Comparison of ENCODE assay signal across 17 cellular contexts in the genomic region with DNA sequence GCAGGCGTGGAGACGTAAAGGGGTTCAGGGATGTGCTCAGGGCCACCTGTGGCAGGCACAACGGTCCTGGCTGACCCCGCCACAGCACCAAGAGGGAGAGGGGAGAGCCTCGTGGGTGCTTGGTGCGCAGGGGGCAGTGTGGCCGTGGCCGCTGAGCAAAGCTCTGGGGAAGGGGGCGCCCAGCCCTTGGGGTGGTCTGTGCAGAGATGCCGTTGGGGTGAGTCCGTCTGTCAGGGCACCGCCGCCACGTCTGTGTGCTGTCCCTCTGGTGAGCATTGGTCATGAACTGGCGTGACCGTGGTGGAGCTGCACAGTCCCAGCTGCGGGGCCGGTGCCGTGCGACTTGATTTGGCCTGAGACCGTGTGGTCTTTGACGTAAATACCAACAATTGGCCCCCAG. TPM values are rescaled to one million over a fixed set of nuclear protein-coding genes. Genes with fewer than 3 reads are reported as not detected.
DNase-seq lines count a peak whose midpoint lies in the region; ATAC-seq and TF ChIP-seq lines count a peak whose summit lies in the region.
"Had no signal": no experiment of that assay in that cellular context is flagged by ENCODE, and none has a peak within 500 bp of the region (broad histone marks: within the 10 kb centered on the region; RNA-seq: fewer than 3 reads in every experiment).

No MANE protein-coding gene starts in this region.

- no peaks in the 10 kb centered on the region for H3K9me3 Mint-ChIP-seq in WTC11
- H3K9me3 Mint-ChIP-seq: CD8-positive, alpha-beta T cell; GM23338; H9 had no signal

- peaks cover 0 to 19% (median 0%) of the 10 kb centered on the region in 11 experiments; a peak in 3 of 22 replicates for H3K27me3 ChIP-seq in BLaER1 treated with 17β-estradiol and CSF1 and Interleukin-3, amounts not matched to agents 10 nM and 100 nM
- no peaks in the 10 kb centered on the region for H3K27me3 ChIP-seq in neuronal stem cell (ENCODE audit: control insufficient read depth in 3 of 3, insufficient read depth in 3 of 3, low read depth in 1 of 3, low read length in 3 of 3)

- H3K4ac ChIP-seq in neuronal stem cell (ENCODE audit: low read length): no peak overlapping the region

- H3K18ac ChIP-seq in neuronal stem cell (ENCODE audit: low read length): no peak overlapping the region

- CTCF ChIA-PET in WTC11 (lab: Charles Lee): interaction anchor here (0.8 to 2.3 kb wide), 6 partner anchors 20 to 148 kb away, joined by 3 to 16 read pairs (median 5); no protein-coding TSS in a partner anchor

- 0 out of 2 replicates have a peak, but pooled peaks cover 2% of the 10 kb centered on the region for H3K36me3 Mint-ChIP-seq in WTC11
- H3K36me3 Mint-ChIP-seq: CD14-positive monocyte; CD8-positive, alpha-beta T cell had no signal

- peak overlapping the region; percentile 20 for H3K23ac ChIP-seq in neuronal stem cell (ENCODE audit: low read depth, low read length, poor library complexity)

- H2AK5ac ChIP-seq in neuronal stem cell (ENCODE audit: low read depth, low read length): no peak overlapping the region

- DNase-seq in Right ventricle myocardium superior: peak; percentile 38
- DNase-seq in left cardiac atrium: no peak
- DNase-seq in WTC11 (ENCODE audit: low spot score): no peak
- no peak for DNase-seq in neuronal stem cell (ENCODE audit: low spot score)
- no peak for DNase-seq in GM19238 (ENCODE audit: insufficient read length, low spot score)
- DNase-seq in kidney glomerular epithelial cell (lab: John Stamatoyannopoulos, UW): no peak
- DNase-seq: ACHN; CD8-positive, alpha-beta T cell; COR-L47; DMS153; DMS79 treated with DMSO at 0.1 percent for 48 hours; EL; H9; IMR-90 had no signal

- H4K20me1 ChIP-seq in BLaER1 treated with 17β-estradiol and CSF1 and Interleukin-3, amounts not matched to agents 10 nM and 100 nM: peaks cover 28 to 100% (median 67%) of the 10 kb centered on the region in 11 experiments; a peak in 19 of 22 replicates

- no peak overlapping the region for H3K4me3 Mint-ChIP-seq in WTC11
- H3K4me3 Mint-ChIP-seq: CD14-positive monocyte; CD8-positive, alpha-beta T cell; GM23338 had no signal

- no peak overlapping the region for H2BK120ac ChIP-seq in neuronal stem cell (ENCODE audit: low read depth, low read length)

- peak overlapping the region in 5 of 11 experiments; percentile 47 to 57 (median 50); a peak in 5 of 22 replicates for H3K9ac ChIP-seq in BLaER1 treated with 17β-estradiol and CSF1 and Interleukin-3, amounts not matched to agents 10 nM and 100 nM
- H3K9ac ChIP-seq in neuronal stem cell (ENCODE audit: low read depth, low read length, poor library complexity): peak overlapping the region; percentile 37

- H3K79me1 ChIP-seq in neuronal stem cell (ENCODE audit: low read depth, low read length): peaks cover 40% of the 10 kb centered on the region

- no peak for TF ChIP-seq CTCF in WTC11 (IDR thresholded peaks at IDR 0.05)

- no peak overlapping the region for H3K14ac ChIP-seq in neuronal stem cell (ENCODE audit: low read length)

- H2BK15ac ChIP-seq in neuronal stem cell (ENCODE audit: low read length): no peak overlapping the region

- no peak overlapping the region for H4K8ac ChIP-seq in neuronal stem cell (ENCODE audit: low read depth, low read length)

- H3K27ac ChIP-seq in BLaER1 treated with 17β-estradiol and CSF1 and Interleukin-3, amounts not matched to agents 10 nM and 100 nM: peak overlapping the region in 4 of 11 experiments; percentile 45 to 65 (median 58); a peak in 8 of 22 replicates
- H3K27ac ChIP-seq in neuronal stem cell (replicated peaks; ENCODE audit: low read length): no peak overlapping the region

- H4K91ac ChIP-seq in neuronal stem cell (ENCODE audit: low read depth, low read length, poor library complexity): no peak overlapping the region

- no peaks in the 10 kb centered on the region for H3K27me3 Mint-ChIP-seq in WTC11 (ENCODE audit: low read depth)

- peak overlapping the region; percentile 67; the same call in 1 of the 2 replicates for H3K27ac Mint-ChIP-seq in WTC11
- H3K27ac Mint-ChIP-seq: CD8-positive, alpha-beta T cell; GM23338 had no signal

- no peaks in the 10 kb centered on the region for H3K9me3 ChIP-seq in BLaER1 treated with 17β-estradiol and CSF1 and Interleukin-3, amounts not matched to agents 10 nM and 100 nM (replicated peaks in 1 of 11)
- H3K9me3 ChIP-seq in neuronal stem cell (replicated peaks in 1 of 2; ENCODE audit: control insufficient read depth in 2 of 2, insufficient read depth in 1 of 2, low read depth in 1 of 2, low read length in 2 of 2): no peaks in the 10 kb centered on the region

- no peak for ATAC-seq in Right ventricle myocardium superior (ENCODE audit: poor library complexity)
- no peak for ATAC-seq in left cardiac atrium
- no peak for ATAC-seq in WTC11
- ATAC-seq: CD8-positive, alpha-beta T cell had no signal

- no peak overlapping the region for H3K4me3 ChIP-seq in BLaER1 treated with 17β-estradiol and CSF1 and Interleukin-3, amounts not matched to agents 10 nM and 100 nM
- no peak overlapping the region for H3K4me3 ChIP-seq in neuronal stem cell (ENCODE audit: low read length in 2 of 2)
- H3K4me3 ChIP-seq: GM23338 had no signal

- POLR2A ChIA-PET in WTC11 (lab: Charles Lee): no interaction called here

- no peak overlapping the region for H2AFZ ChIP-seq in neuronal stem cell (ENCODE audit: low read length)
- H2AFZ ChIP-seq: GM23338 had no signal

- peaks cover 40 to 100% (median 99%) of the 10 kb centered on the region in 10 experiments for H3K4me1 ChIP-seq in BLaER1 treated with 17β-estradiol and CSF1 and Interleukin-3, amounts not matched to agents 10 nM and 100 nM
- H3K4me1 ChIP-seq in neuronal stem cell (ENCODE audit: control insufficient read depth in 2 of 2, insufficient read depth in 1 of 2, low read depth in 1 of 2, low read length in 2 of 2): peaks cover 0 to 5% of the 10 kb centered on the region in 2 donors

- intact Hi-C loops in Right ventricle myocardium superior (cut with DNase I): loop anchor here (5.0 to 10.0 kb wide), 2 partner anchors 37 to 145 kb away; no protein-coding TSS in a partner anchor
- intact Hi-C loops in left cardiac atrium (cut with DNase I): loop anchor here (5.0 to 10.0 kb wide), 3 partner anchors 37 to 145 kb away; no protein-coding TSS in a partner anchor

- H2BK12ac ChIP-seq in neuronal stem cell (ENCODE audit: low read length): no peak overlapping the region

- H3K4me2 ChIP-seq in BLaER1 treated with 17β-estradiol and CSF1 and Interleukin-3, amounts not matched to agents 10 nM and 100 nM: peak overlapping the region; percentile 77 to 99 (median 91)
- no peak overlapping the region for H3K4me2 ChIP-seq in neuronal stem cell (ENCODE audit: insufficient read depth, low read length, poor library complexity, severe bottlenecking)
- H3K4me2 ChIP-seq: GM23338 had no signal

- peaks cover 0 to 19% (median 6%) of the 10 kb centered on the region in 11 experiments; a peak in 10 of 22 replicates for H3K36me3 ChIP-seq in BLaER1 treated with 17β-estradiol and CSF1 and Interleukin-3, amounts not matched to agents 10 nM and 100 nM
- H3K36me3 ChIP-seq in neuronal stem cell (replicated peaks in 1 of 2; ENCODE audit: control insufficient read depth in 2 of 2, insufficient read depth in 2 of 2, low read length in 2 of 2): peaks cover 3 to 9% of the 10 kb centered on the region in 2 donors

- H2BK5ac ChIP-seq in neuronal stem cell (ENCODE audit: low read length): no peak overlapping the region

- peaks cover 19% of the 10 kb centered on the region for H3K4me1 Mint-ChIP-seq in WTC11

- no CpG with 5 or more reads among the region's 22 CpGs for WGBS in neuronal stem cell (ENCODE audit: extremely low coverage in 2 of 2, insufficient read length in 2 of 2, insufficient replicate concordance in 1 of 2), 2 donors

TF ChIP-seq in WTC11, 78 proteins besides CTCF, POLR2A, EP300 and RAD21:
- TF ChIP-seq, protein P1, sequence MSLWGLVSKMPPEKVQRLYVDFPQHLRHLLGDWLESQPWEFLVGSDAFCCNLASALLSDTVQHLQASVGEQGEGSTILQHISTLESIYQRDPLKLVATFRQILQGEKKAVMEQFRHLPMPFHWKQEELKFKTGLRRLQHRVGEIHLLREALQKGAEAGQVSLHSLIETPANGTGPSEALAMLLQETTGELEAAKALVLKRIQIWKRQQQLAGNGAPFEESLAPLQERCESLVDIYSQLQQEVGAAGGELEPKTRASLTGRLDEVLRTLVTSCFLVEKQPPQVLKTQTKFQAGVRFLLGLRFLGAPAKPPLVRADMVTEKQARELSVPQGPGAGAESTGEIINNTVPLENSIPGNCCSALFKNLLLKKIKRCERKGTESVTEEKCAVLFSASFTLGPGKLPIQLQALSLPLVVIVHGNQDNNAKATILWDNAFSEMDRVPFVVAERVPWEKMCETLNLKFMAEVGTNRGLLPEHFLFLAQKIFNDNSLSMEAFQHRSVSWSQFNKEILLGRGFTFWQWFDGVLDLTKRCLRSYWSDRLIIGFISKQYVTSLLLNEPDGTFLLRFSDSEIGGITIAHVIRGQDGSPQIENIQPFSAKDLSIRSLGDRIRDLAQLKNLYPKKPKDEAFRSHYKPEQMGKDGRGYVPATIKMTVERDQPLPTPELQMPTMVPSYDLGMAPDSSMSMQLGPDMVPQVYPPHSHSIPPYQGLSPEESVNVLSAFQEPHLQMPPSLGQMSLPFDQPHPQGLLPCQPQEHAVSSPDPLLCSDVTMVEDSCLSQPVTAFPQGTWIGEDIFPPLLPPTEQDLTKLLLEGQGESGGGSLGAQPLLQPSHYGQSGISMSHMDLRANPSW (CRISPR knock-in tag; conservative IDR thresholded peaks at IDR 0.05; ENCODE audit: low read depth): no peak
- peak; percentile 15; the same call in 1 of the 2 replicates for TF ChIP-seq FOXP1 (CRISPR knock-in tag; IDR thresholded peaks at IDR 0.05; ENCODE audit: borderline replicate concordance)
- TF ChIP-seq RELA (CRISPR knock-in tag; IDR thresholded peaks at IDR 0.05; ENCODE audit: borderline replicate concordance): no peak
- no peak for TF ChIP-seq NFYB (CRISPR knock-in tag; conservative IDR thresholded peaks at IDR 0.05; ENCODE audit: low read depth)

RNA-seq across cellular contexts. Expression of a gene that starts 15.3 kb away (rescaled TPM):
- total RNA-seq in Right ventricle myocardium superior (61.3 TPM), left cardiac atrium (10 to 100 TPM; 55.1 to 64.3 TPM), WTC11 (2021) (22.4 to 27.2 TPM (median 23.5 TPM) in 3 replicates)
- 19.2 TPM for polyA plus RNA-seq in neuronal stem cell (2013, experiment 1 of 2)
- 20.0 TPM for polyA plus RNA-seq in neuronal stem cell (2013, experiment 2 of 2)

RNA-seq across cellular contexts. Expression of a gene that starts 26.3 kb away (rescaled TPM):
- 2.8 TPM for total RNA-seq in Right ventricle myocardium superior
- 1 to 10 TPM; 4.3 to 6.1 TPM for total RNA-seq in left cardiac atrium
- total RNA-seq in WTC11 (2021): 0.22 to 0.44 TPM (median 0.37 TPM) in 3 replicates
- polyA plus RNA-seq in neuronal stem cell (2013, experiment 1 of 2): 0.01 TPM
- polyA plus RNA-seq in neuronal stem cell (2013, experiment 2 of 2): not detected
- total RNA-seq: H9 had no signal
- polyA plus RNA-seq: IMR-90 had no signal

RNA-seq across cellular contexts. Expression of a gene that starts 47.2 kb away (rescaled TPM):
- 760 TPM for total RNA-seq in Right ventricle myocardium superior
- 100 to 1,000 TPM; 698 to 715 TPM for total RNA-seq in left cardiac atrium
- total RNA-seq in WTC11 (2021): 233 to 249 TPM (median 246 TPM) in 3 replicates
- 162 TPM for polyA plus RNA-seq in neuronal stem cell (2013, experiment 1 of 2)
- 164 TPM for polyA plus RNA-seq in neuronal stem cell (2013, experiment 2 of 2)
